21 cellular contexts compared by ENCODE assay signal in genomic region chr12:18343708-18344107, GRCh38.
DNase-seq lines count a peak whose midpoint lies in the region; ATAC-seq, FAIRE-seq and TF ChIP-seq lines count a peak whose summit lies in the region.
"Had no signal": no experiment of that assay in that cellular context is flagged by ENCODE, and none has a peak within 500 bp of the region (broad histone marks: within the 10 kb centered on the region; RNA-seq: fewer than 3 reads in every experiment).

No MANE protein-coding gene starts in this region.

- CTCF ChIA-PET in PC-3 (lab: Charles Lee): no interaction called here

- POLR2A ChIA-PET in PC-3 (lab: Charles Lee; ENCODE audit: unreplicated experiment): no interaction called here

- H4K20me1 ChIP-seq in hepatocyte (ENCODE audit: insufficient read depth, poor library complexity, severe bottlenecking) (no peaks in the 10 kb centered on the region), PC-3 (ENCODE audit: low read length) (no peaks in the 10 kb centered on the region)

- peak; percentile 28 for DNase-seq in NCI-H748 (lab: John Stamatoyannopoulos, UW; ENCODE audit: unreplicated experiment)
- DNase-seq in NCI-H748 treated with DMSO at 0.1 percent for 48 hours (lab: John Stamatoyannopoulos, UW): no peak
- peak; percentile 13 for DNase-seq in NCI-H146 (lab: John Stamatoyannopoulos, UW)
- DNase-seq in hepatocyte (ENCODE audit: low spot score): peak; percentile 26
- DNase-seq in small intestine: peak; percentile 67
- DNase-seq in BE2C: no peak
- DNase-seq in PC-3: no peak
- DNase-seq: Calu3; CD4-positive, alpha-beta memory T cell; EL; MV-4-11; NCI-H1436; NCI-H2081; NCI-H345; NCI-H524 treated with DMSO at 0.1 percent for 48 hours; SIG-M5 had no signal

- H3K4me3 ChIP-seq in hepatocyte: no peak overlapping the region
- H3K4me3 ChIP-seq in small intestine (ENCODE audit: low read depth in 1 of 2, low read length in 2 of 2): no peak overlapping the region
- no peak overlapping the region for H3K4me3 ChIP-seq in BE2C (ENCODE audit: low read depth, low read length)
- no peak overlapping the region for H3K4me3 ChIP-seq in PC-3 (ENCODE audit: low read length)

- intact Hi-C loops in PC-3 (cut with micrococcal nuclease): no loop called here

- 49% methylated on average over 4 of the region's 4 CpGs for WGBS in hepatocyte (ENCODE audit: low lambda C conversion rate, missing lambda C conversion rate)
- WGBS in small intestine, 3 donors: 21 to 66% (median 37%) methylated on average over 4 of the region's 4 CpGs

- H3K79me2 ChIP-seq in hepatocyte (no peaks in the 10 kb centered on the region), PC-3 (ENCODE audit: low read length) (no peaks in the 10 kb centered on the region)

- no peaks in the 10 kb centered on the region for H3F3A ChIP-seq in PC-3 (ENCODE audit: low read length, unreplicated experiment)

- H3K27ac ChIP-seq in hepatocyte (no peak overlapping the region), small intestine (ENCODE audit: low read depth in 1 of 2, low read length in 1 of 2) (no peak overlapping the region), PC-3 (ENCODE audit: low read length) (no peak overlapping the region)
- H3K27ac ChIP-seq: KMS-11, RWPE1 had no signal

- no peaks in the 10 kb centered on the region for H3K9me2 ChIP-seq in hepatocyte (replicated peaks; ENCODE audit: insufficient read depth)
- no peaks in the 10 kb centered on the region for H3K9me2 ChIP-seq in PC-3 (replicated peaks; ENCODE audit: low read length)

- TF ChIP-seq CTCF in hepatocyte (IDR thresholded peaks at IDR 0.05; ENCODE audit: poor library complexity) (no peak), BE2C (IDR thresholded peaks at IDR 0.05; ENCODE audit: low read depth, low read length) (no peak), PC-3 (conservative IDR thresholded peaks at IDR 0.05; ENCODE audit: low read depth, low read length) (no peak)

- no peak overlapping the region for H2AFZ ChIP-seq in hepatocyte
- no peak overlapping the region for H2AFZ ChIP-seq in PC-3 (ENCODE audit: low read length)

- no peaks in the 10 kb centered on the region for H3K27me3 ChIP-seq in hepatocyte
- no peaks in the 10 kb centered on the region for H3K27me3 ChIP-seq in small intestine (ENCODE audit: control insufficient read depth in 2 of 2, insufficient read depth in 2 of 2, low read length in 2 of 2)
- no peaks in the 10 kb centered on the region for H3K27me3 ChIP-seq in BE2C
- H3K27me3 ChIP-seq in PC-3 (ENCODE audit: low read length): no peaks in the 10 kb centered on the region

- H3K9ac ChIP-seq in PC-3 (ENCODE audit: low read length): no peak overlapping the region
- H3K9ac ChIP-seq: KMS-11 had no signal

- H3K36me3 ChIP-seq in hepatocyte (replicated peaks; ENCODE audit: insufficient read depth, low read depth) (no peaks in the 10 kb centered on the region), small intestine (ENCODE audit: control insufficient read depth in 2 of 2, insufficient read depth in 2 of 2, low read length in 2 of 2) (no peaks in the 10 kb centered on the region), BE2C (no peaks in the 10 kb centered on the region), PC-3 (ENCODE audit: low read depth, low read length) (no peaks in the 10 kb centered on the region)

- H3K9me3 ChIP-seq in hepatocyte (ENCODE audit: low read depth) (no peaks in the 10 kb centered on the region), small intestine (ENCODE audit: control insufficient read depth, low read depth) (no peaks in the 10 kb centered on the region), BE2C (no peaks in the 10 kb centered on the region), PC-3 (ENCODE audit: low read length) (no peaks in the 10 kb centered on the region)

- BruUV-seq in PC-3 (replicated peaks; lab: Mats Ljungman, UMichigan): no TSS peak

- ATAC-seq in PC-3: no peak
- ATAC-seq in GM19395 (IDR thresholded peaks at IDR 0.05; ENCODE audit: unreplicated experiment): no peak

- no peak for FAIRE-seq in small intestine (lab: Jason Lieb, UNC)
- FAIRE-seq: GM12891, GM18507 had no signal

- H3K4me1 ChIP-seq in hepatocyte (ENCODE audit: insufficient read depth) (no peaks in the 10 kb centered on the region), small intestine (ENCODE audit: control insufficient read depth in 2 of 2, insufficient read depth in 1 of 2, low read depth in 1 of 2, low read length in 1 of 2) (no peaks in the 10 kb centered on the region), BE2C (no peaks in the 10 kb centered on the region), PC-3 (ENCODE audit: insufficient read depth, low read length) (0 out of 2 replicates have a peak, but pooled peaks cover 2% of the 10 kb centered on the region)

- no peak overlapping the region for H3K4me2 ChIP-seq in hepatocyte
- no peak overlapping the region for H3K4me2 ChIP-seq in PC-3 (ENCODE audit: low read length)
- H3K4me2 ChIP-seq: KMS-11 had no signal

Comparison
In these comparisons a context has a peak if more than half of its experiments do, and no peak if none do; other contexts are left out.
1. DNase-seq: peak in NCI-H748 (single experiment), NCI-H146 (single experiment), hepatocyte (single experiment) and small intestine (single experiment); none in NCI-H748 treated with DMSO at 0.1 percent for 48 hours (single experiment), BE2C (single experiment) and PC-3 (single experiment).